ENCODE assay signal across 14 cellular contexts in the genomic region with DNA sequence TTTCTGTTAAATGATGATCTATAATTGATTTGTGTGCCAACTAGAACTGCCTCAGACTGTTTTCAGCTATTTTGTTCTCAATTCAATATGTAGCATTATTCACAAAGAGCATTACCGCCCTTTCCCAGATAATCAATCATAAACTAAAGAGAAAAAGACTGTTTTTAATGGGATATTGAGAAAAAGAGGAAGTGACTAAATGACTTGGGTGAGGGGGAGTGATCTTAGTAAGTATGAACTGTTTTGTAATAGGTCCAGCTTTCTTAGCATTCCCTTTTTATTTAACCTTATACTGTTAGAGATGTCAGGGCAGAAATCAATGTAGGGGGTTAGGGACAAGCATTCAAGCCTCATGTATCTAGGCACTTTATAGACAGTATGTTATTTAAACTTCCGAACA.
"Had no signal": no experiment of that assay in that cellular context is flagged by ENCODE, and none has a peak within 500 bp of the region (broad histone marks: within the 10 kb centered on the region; RNA-seq: fewer than 3 reads in every experiment).

No MANE protein-coding gene starts in this region.

- H3K9me3 ChIP-seq: lower lobe of right lung, neutrophil, stomach, thyroid gland had no signal

- H3K36me3 ChIP-seq: lower lobe of right lung, neutrophil, stomach, thyroid gland had no signal

- FAIRE-seq: small intestine, urothelium cell line had no signal

- ATAC-seq: lower lobe of right lung; naive thymus-derived CD4-positive, alpha-beta T cell; right cardiac atrium; WTC11 had no signal

- DNase-seq: activated CD4-positive, alpha-beta T cell treated with anti-CD3 and anti-CD28 coated beads, Interleukin-2, amount 10 ng/mL, durations not matched to agents 24 days and 14 days; activated naive CD4-positive, alpha-beta T cell treated with anti-CD3 and anti-CD28 coated beads, Interleukin-2, amount 10 ng/mL, durations not matched to agents 7 days and 5 days; central memory CD4-positive, alpha-beta T cell; effector memory CD4-positive, alpha-beta T cell; lower lobe of right lung; naive thymus-derived CD4-positive, alpha-beta T cell; posterior cingulate gyrus; right cardiac atrium; small intestine; stomach; thyroid gland had no signal

- H3K4me3 ChIP-seq: lower lobe of right lung, stomach, thyroid gland had no signal

- H3K27ac ChIP-seq: lower lobe of right lung, neutrophil, stomach, thyroid gland had no signal

- H3K4me1 ChIP-seq: lower lobe of right lung, stomach, thyroid gland had no signal

- H3K27me3 ChIP-seq: neutrophil, stomach, thyroid gland had no signal
